Comparison of ENCODE assay signal across 1 cellular context in genomic region chrX:120732879-120733278, GRCh38.
TF ChIP-seq lines count a peak whose summit lies in the region.

No MANE protein-coding gene starts in this region.

TF ChIP-seq in SK-N-SH treated with all-trans-retinoic acid at 6 μM for 48 hours, 23 proteins besides CTCF, POLR2A, EP300 and RAD21 (continued from another document):
- TF ChIP-seq TCF4 (CRISPR knock-in tag; IDR thresholded peaks at IDR 0.05; ENCODE audit: borderline replicate concordance) (no peak), ESRRG (CRISPR knock-in tag; IDR thresholded peaks at IDR 0.05) (no peak), GLIS3 (CRISPR knock-in tag; IDR thresholded peaks at IDR 0.05) (no peak), OSR1 (CRISPR knock-in tag; IDR thresholded peaks at IDR 0.05) (no peak), ARNTL (CRISPR knock-in tag; IDR thresholded peaks at IDR 0.05; ENCODE audit: borderline replicate concordance, low read depth) (no peak), ZFP3 (CRISPR knock-in tag; IDR thresholded peaks at IDR 0.05) (no peak), ZFP30 (CRISPR knock-in tag; IDR thresholded peaks at IDR 0.05) (no peak), TSHZ2 (CRISPR knock-in tag; IDR thresholded peaks at IDR 0.05) (no peak), CREB5 (CRISPR knock-in tag; IDR thresholded peaks at IDR 0.05; ENCODE audit: low read depth) (no peak), PATZ1 (CRISPR knock-in tag; IDR thresholded peaks at IDR 0.05; ENCODE audit: borderline replicate concordance) (no peak), ISL1 (CRISPR knock-in tag; IDR thresholded peaks at IDR 0.05) (no peak), BACH2 (CRISPR knock-in tag; IDR thresholded peaks at IDR 0.05; ENCODE audit: borderline replicate concordance) (no peak)
TF ChIP-seq in SK-N-SH treated with all-trans-retinoic acid at 6 μM for 48 hours: peak in this region for 0.
